ENCODE assay signal across 10 cellular contexts in the genomic region with DNA sequence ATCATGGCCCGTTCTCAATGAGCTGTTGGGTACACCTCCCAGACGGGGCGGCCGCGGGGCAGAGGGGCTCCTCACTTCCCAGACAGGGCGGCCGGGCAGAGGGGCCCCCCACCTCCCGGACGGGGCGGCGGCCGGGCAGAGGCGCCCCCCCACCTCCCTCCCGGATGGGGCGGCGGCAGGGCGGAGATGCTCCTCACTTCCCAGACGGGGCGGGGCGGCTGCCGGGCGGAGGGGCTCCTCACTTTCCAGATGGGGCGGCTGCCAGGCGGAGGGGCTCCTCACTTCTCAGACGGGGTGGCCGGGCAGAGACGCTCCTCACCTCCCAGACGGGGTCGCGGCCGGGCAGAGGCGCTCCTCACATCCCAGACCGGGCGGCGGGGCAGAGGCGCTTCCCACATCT. TPM values are rescaled to one million over a fixed set of nuclear protein-coding genes. Genes with fewer than 3 reads are reported as not detected.
DNase-seq lines count a peak whose midpoint lies in the region; ATAC-seq and TF ChIP-seq lines count a peak whose summit lies in the region.
"Not testable (repeated sequence)": the region's sequence is repeated elsewhere in the genome, so short reads cannot be mapped to it uniquely, and the experiment has no call there.
"Had no signal": no experiment of that assay in that cellular context is flagged by ENCODE, and none has a peak within 500 bp of the region (broad histone marks: within the 10 kb centered on the region; RNA-seq: fewer than 3 reads in every experiment).

No MANE protein-coding gene starts in this region.

- H3K27ac ChIP-seq in right cardiac atrium (ENCODE audit: low read length): not testable (repeated sequence)

- 98% methylated on average over 36 of the region's 36 CpGs for WGBS in right cardiac atrium

- ATAC-seq in right cardiac atrium: not testable (repeated sequence)
- peak; percentile 40 for ATAC-seq in stimulated activated naive CD8-positive, alpha-beta T cell treated with anti-CD3 and anti-CD28 coated beads, Interleukin-15, amount 100 ng/mL, for 72 hours

- H3K9me3 Mint-ChIP-seq in chondrocyte (ENCODE audit: low read depth); glutamatergic neuron (ENCODE audit: unreplicated experiment); stimulated activated naive CD8-positive, alpha-beta T cell treated with anti-CD3 and anti-CD28 coated beads, Interleukin-15, amount 100 ng/mL, for 72 hours: not testable (repeated sequence)

- not testable (repeated sequence) for H3K9me3 ChIP-seq in right cardiac atrium (ENCODE audit: control insufficient read depth, low read length)

- not testable (repeated sequence) for H3K27me3 Mint-ChIP-seq in chondrocyte (ENCODE audit: low read depth); glutamatergic neuron (ENCODE audit: unreplicated experiment); stimulated activated naive CD8-positive, alpha-beta T cell treated with anti-CD3 and anti-CD28 coated beads, Interleukin-15, amount 100 ng/mL, for 72 hours

- TF ChIP-seq CTCF in chondrocyte (IDR thresholded peaks at IDR 0.05); glutamatergic neuron (IDR thresholded peaks at IDR 0.05; ENCODE audit: partially characterized antibody, unreplicated experiment): not testable (repeated sequence)

- not testable (repeated sequence) for H3K4me3 Mint-ChIP-seq in chondrocyte (ENCODE audit: unreplicated experiment); glutamatergic neuron (ENCODE audit: unreplicated experiment); stimulated activated naive CD8-positive, alpha-beta T cell treated with anti-CD3 and anti-CD28 coated beads, Interleukin-15, amount 100 ng/mL, for 72 hours

- not testable (repeated sequence) for H3K27ac Mint-ChIP-seq in chondrocyte (ENCODE audit: unreplicated experiment); glutamatergic neuron (ENCODE audit: unreplicated experiment); stimulated activated naive CD8-positive, alpha-beta T cell treated with anti-CD3 and anti-CD28 coated beads, Interleukin-15, amount 100 ng/mL, for 72 hours

- H3K4me3 ChIP-seq in right cardiac atrium (ENCODE audit: low read length): not testable (repeated sequence)

- H3K36me3 Mint-ChIP-seq in chondrocyte (ENCODE audit: low read depth): not testable (repeated sequence)
- peaks cover 10% of the 10 kb centered on the region for H3K36me3 Mint-ChIP-seq in glutamatergic neuron (ENCODE audit: unreplicated experiment)

- H3K4me1 ChIP-seq in right cardiac atrium (ENCODE audit: control insufficient read depth, insufficient read depth, low read length): not testable (repeated sequence)

- not testable (repeated sequence) for H3K4me1 Mint-ChIP-seq in chondrocyte (ENCODE audit: low read depth); glutamatergic neuron (ENCODE audit: low read depth, unreplicated experiment); stimulated activated naive CD8-positive, alpha-beta T cell treated with anti-CD3 and anti-CD28 coated beads, Interleukin-15, amount 100 ng/mL, for 72 hours

- intact Hi-C loops in right cardiac atrium (cut with DNase I): loop anchor here in 1 of 4 donors (10.0 kb wide), 1 partner anchor 51 kb away; no protein-coding TSS in a partner anchor

- H3K27me3 ChIP-seq in right cardiac atrium (ENCODE audit: control insufficient read depth, insufficient read depth): not testable (repeated sequence)

- DNase-seq in chondrocyte (ENCODE audit: low spot score) (peak; percentile 86), glutamatergic neuron (peak; percentile 30), right cardiac atrium (peak in 2 of 3 donors; percentile 51 to 68)
- DNase-seq in stimulated activated naive CD8-positive, alpha-beta T cell treated with anti-CD3 and anti-CD28 coated beads, Interleukin-15, amount 100 ng/mL, for 72 hours: not testable (repeated sequence)

RNA-seq across cellular contexts. Expression of gene ATP5PF, which starts 39.2 kb away (rescaled TPM):
- total RNA-seq in chondrocyte (102 to 126 TPM (median 107 TPM) in 3 replicates), glutamatergic neuron (ENCODE audit: unreplicated experiment) (128 TPM), right cardiac atrium (100 to 1,000 TPM; 554 to 718 (median 650) TPM)
- polyA plus RNA-seq in right cardiac atrium: 2,294 TPM

RNA-seq across cellular contexts. Expression of gene GABPA, which starts 39.3 kb away (rescaled TPM):
- total RNA-seq in chondrocyte (17.9 to 20.2 TPM (median 18.5 TPM) in 3 replicates), glutamatergic neuron (ENCODE audit: unreplicated experiment) (16.2 TPM), right cardiac atrium (10 to 100 TPM; 17.7 to 22.3 (median 20.5) TPM)
- 9.8 TPM for polyA plus RNA-seq in right cardiac atrium

RNA-seq across cellular contexts. Expression of gene JAM2, which starts 56.4 kb away (rescaled TPM):
- total RNA-seq in chondrocyte: 6.6 to 7.1 TPM (median 7.0 TPM) in 3 replicates
- total RNA-seq in glutamatergic neuron (ENCODE audit: unreplicated experiment): 4.6 TPM
- 10 to 100 TPM; 26.2 to 49.5 (median 30.6) TPM for total RNA-seq in right cardiac atrium
- polyA plus RNA-seq in right cardiac atrium: 27.0 TPM
- total RNA-seq: Calu3; CD4-positive, alpha-beta T cell; CD4-positive, CD25-positive, alpha-beta regulatory T cell; CD8-positive, alpha-beta T cell had no signal
- polyA plus RNA-seq: CD14-positive monocyte; CD8-positive, alpha-beta memory T cell had no signal
